In the genomic region with DNA sequence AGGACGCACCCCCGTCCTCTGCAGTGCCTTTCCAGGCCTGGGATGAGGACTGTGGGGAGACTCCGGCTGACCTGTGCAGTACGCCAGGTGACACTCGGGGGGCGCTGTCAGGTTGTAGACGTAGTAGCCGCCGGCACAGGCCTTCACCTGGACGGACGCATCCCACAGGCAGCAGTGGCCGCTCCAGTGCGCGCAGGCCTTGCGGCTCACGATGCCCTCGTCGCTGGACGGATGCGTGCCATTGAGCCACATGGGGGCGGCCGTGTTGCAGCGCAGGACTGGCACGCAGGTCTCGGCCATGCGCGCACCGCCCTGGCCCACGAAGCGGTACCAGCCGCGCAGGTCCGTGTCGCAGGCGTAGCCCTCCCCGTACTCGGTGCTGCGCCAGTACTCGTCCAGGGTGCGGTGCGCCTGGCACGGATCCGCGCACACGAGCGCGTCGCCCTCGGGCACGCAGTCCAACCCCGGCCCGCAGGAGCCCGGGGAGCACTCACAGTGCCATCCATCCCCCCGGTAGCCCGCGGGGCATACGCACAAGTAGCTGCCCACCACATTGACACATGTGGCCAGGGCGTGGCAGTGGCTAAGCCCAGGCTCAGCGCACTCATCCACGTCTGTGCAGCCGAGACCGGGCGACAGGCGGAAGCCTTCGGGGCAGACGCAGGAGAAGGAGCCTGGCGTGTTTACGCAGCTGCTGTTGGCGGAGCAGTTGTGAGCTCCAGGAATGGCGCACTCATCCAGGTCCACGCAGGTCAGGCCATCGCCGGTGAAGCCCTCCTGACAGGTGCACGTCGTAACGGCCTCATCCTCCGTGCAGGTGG, we compare ENCODE assay signal across 19 cellular contexts. TPM values are rescaled to one million over a fixed set of nuclear protein-coding genes. Genes with fewer than 3 reads are reported as not detected.
DNase-seq lines count a peak whose midpoint lies in the region; ATAC-seq and TF ChIP-seq lines count a peak whose summit lies in the region.
"Had no signal": no experiment of that assay in that cellular context is flagged by ENCODE, and none has a peak within 500 bp of the region (broad histone marks: within the 10 kb centered on the region; RNA-seq: fewer than 3 reads in every experiment).

No MANE protein-coding gene starts in this region.

- H3F3A ChIP-seq in SK-N-SH (replicated peaks; ENCODE audit: insufficient read depth) = no peaks in the 10 kb centered on the region

- H3K79me2 ChIP-seq in SK-N-SH (ENCODE audit: insufficient read depth) = no peaks in the 10 kb centered on the region

- H3K9ac ChIP-seq in SK-N-SH = no peak overlapping the region
- H3K9ac ChIP-seq: KMS-11 had no signal

- no peaks in the 10 kb centered on the region for H3K9me2 ChIP-seq in SK-N-SH

- POLR2A ChIA-PET in SK-N-SH (lab: Yijun Ruan, JAX) = no interaction called here

- ATAC-seq in SK-N-SH treated with all-trans-retinoic acid at 6 μM for 48 hours (no peak; the same call in 2 of the 3 replicates), thoracic aorta (ENCODE audit: insufficient number of reproducible peaks, low FRiP score, low read depth) (no peak)
- ATAC-seq: activated CD4-positive, CD25-positive, alpha-beta regulatory T cell treated with anti-CD3 and anti-CD28 coated beads, Interleukin-2, amount 50 U/mL, for 24 hours; gastrocnemius medialis; left cardiac atrium had no signal

- WGBS in SK-N-SH (ENCODE audit: low lambda C conversion rate) = 22% methylated on average over 18 of the region's 77 CpGs

- CTCF ChIA-PET in SK-N-SH (lab: Yijun Ruan, JAX) = interaction anchor here (0.6 to 1.2 kb wide), 3 partner anchors 17 to 441 kb away, joined by 3 to 4 read pairs (median 3); no protein-coding TSS in a partner anchor

- H3K27me3 ChIP-seq in SK-N-SH (ENCODE audit: insufficient read depth) (no peaks in the 10 kb centered on the region; the same call in 1 of the 2 replicates), thoracic aorta (replicated peaks; ENCODE audit: insufficient read depth) (no peaks in the 10 kb centered on the region)
- H3K27me3 ChIP-seq: ascending aorta, gastrocnemius medialis had no signal

- H3K27ac ChIP-seq in SK-N-SH (ENCODE audit: low read depth in 2 of 2, low read length in 1 of 2) = no peak overlapping the region
- H3K27ac ChIP-seq in thoracic aorta = no peak overlapping the region
- H3K27ac ChIP-seq: ascending aorta, gastrocnemius medialis, KMS-11, SJSA1 had no signal

- DNase-seq in SK-N-SH = peak; percentile 39
- DNase-seq in NCI-H510A treated with DMSO at 0.1 percent for 48 hours (lab: John Stamatoyannopoulos, UW) = peak; percentile 65
- peak; percentile 57 for DNase-seq in islet precursor cell
- no peak for DNase-seq in thoracic aorta (ENCODE audit: low spot score)
- no peak for DNase-seq in RKO (ENCODE audit: low spot score)
- DNase-seq in HCEC 1CT = no peak
- DNase-seq in NCI-H146 (lab: John Stamatoyannopoulos, UW) = no peak
- DNase-seq: gastrocnemius medialis, left cardiac atrium, NCI-H446 treated with DMSO at 0.1 percent for 48 hours had no signal

- TF ChIP-seq CTCF in SK-N-SH (IDR thresholded peaks at IDR 0.05) (no peak), thoracic aorta (IDR thresholded peaks at IDR 0.05) (peak; percentile 19)

- no peaks in the 10 kb centered on the region for H3K9me3 ChIP-seq in SK-N-SH
- H3K9me3 ChIP-seq in thoracic aorta = no peaks in the 10 kb centered on the region
- H3K9me3 ChIP-seq: ascending aorta, gastrocnemius medialis, SJSA1 had no signal

- H4K20me1 ChIP-seq in SK-N-SH (ENCODE audit: insufficient read depth) = no peaks in the 10 kb centered on the region

- TF ChIP-seq EP300 in SK-N-SH (IDR thresholded peaks at IDR 0.05; ENCODE audit: borderline replicate concordance in 1 of 2, low read depth in 1 of 2, low read length in 1 of 2) = no peak

- H3K4me3 ChIP-seq in SK-N-SH (ENCODE audit: low read depth in 2 of 2, low read length in 1 of 2) (no peak overlapping the region), thoracic aorta (no peak overlapping the region)
- H3K4me3 ChIP-seq: ascending aorta, gastrocnemius medialis, SJSA1, smooth muscle cell had no signal

- no peaks in the 10 kb centered on the region for H3K36me3 ChIP-seq in SK-N-SH (replicated peaks in 1 of 2; ENCODE audit: control insufficient read depth in 1 of 2, insufficient read depth in 2 of 2, low read length in 1 of 2)
- H3K36me3 ChIP-seq in thoracic aorta = no peaks in the 10 kb centered on the region
- H3K36me3 ChIP-seq: ascending aorta, gastrocnemius medialis, SJSA1 had no signal

- no peak overlapping the region for H3K4me2 ChIP-seq in SK-N-SH
- H3K4me2 ChIP-seq: KMS-11, smooth muscle cell had no signal

- no peak overlapping the region for H2AFZ ChIP-seq in SK-N-SH (ENCODE audit: low read depth)

- H3K4me1 ChIP-seq in SK-N-SH (ENCODE audit: control insufficient read depth in 1 of 2, insufficient read depth in 2 of 2, low read depth in 1 of 2, low read length in 1 of 2) = no peaks in the 10 kb centered on the region; a peak in 1 of 4 replicates
- H3K4me1 ChIP-seq in thoracic aorta (ENCODE audit: control insufficient read depth in 1 of 2, low read depth in 2 of 2) = no peaks in the 10 kb centered on the region
- H3K4me1 ChIP-seq: ascending aorta, gastrocnemius medialis, SJSA1 had no signal

- no peak for TF ChIP-seq RAD21 in SK-N-SH (IDR thresholded peaks at IDR 0.05; ENCODE audit: low read length)

TF ChIP-seq in SK-N-SH, 30 proteins besides CTCF, POLR2A, EP300 and RAD21:
- TF ChIP-seq FOXM1 (IDR thresholded peaks at IDR 0.05; ENCODE audit: low read depth) (no peak), NFIC (IDR thresholded peaks at IDR 0.05; ENCODE audit: borderline replicate concordance) (no peak), TAF1 (IDR thresholded peaks at IDR 0.05; ENCODE audit: borderline replicate concordance, low read depth, low read length) (no peak), YY1 (IDR thresholded peaks at IDR 0.05; ENCODE audit: low read depth) (no peak), ELF1 (IDR thresholded peaks at IDR 0.05) (no peak)
- TF ChIP-seq, protein P1, sequence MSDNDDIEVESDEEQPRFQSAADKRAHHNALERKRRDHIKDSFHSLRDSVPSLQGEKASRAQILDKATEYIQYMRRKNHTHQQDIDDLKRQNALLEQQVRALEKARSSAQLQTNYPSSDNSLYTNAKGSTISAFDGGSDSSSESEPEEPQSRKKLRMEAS (IDR thresholded peaks at IDR 0.05; ENCODE audit: low read depth) = no peak
- TF ChIP-seq, protein P2, sequence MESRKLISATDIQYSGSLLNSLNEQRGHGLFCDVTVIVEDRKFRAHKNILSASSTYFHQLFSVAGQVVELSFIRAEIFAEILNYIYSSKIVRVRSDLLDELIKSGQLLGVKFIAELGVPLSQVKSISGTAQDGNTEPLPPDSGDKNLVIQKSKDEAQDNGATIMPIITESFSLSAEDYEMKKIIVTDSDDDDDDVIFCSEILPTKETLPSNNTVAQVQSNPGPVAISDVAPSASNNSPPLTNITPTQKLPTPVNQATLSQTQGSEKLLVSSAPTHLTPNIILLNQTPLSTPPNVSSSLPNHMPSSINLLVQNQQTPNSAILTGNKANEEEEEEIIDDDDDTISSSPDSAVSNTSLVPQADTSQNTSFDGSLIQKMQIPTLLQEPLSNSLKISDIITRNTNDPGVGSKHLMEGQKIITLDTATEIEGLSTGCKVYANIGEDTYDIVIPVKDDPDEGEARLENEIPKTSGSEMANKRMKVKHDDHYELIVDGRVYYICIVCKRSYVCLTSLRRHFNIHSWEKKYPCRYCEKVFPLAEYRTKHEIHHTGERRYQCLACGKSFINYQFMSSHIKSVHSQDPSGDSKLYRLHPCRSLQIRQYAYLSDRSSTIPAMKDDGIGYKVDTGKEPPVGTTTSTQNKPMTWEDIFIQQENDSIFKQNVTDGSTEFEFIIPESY (IDR thresholded peaks at IDR 0.05; ENCODE audit: borderline replicate concordance, low read depth) = no peak

TF ChIP-seq in SK-N-SH treated with all-trans-retinoic acid at 6 μM for 48 hours, 23 proteins besides CTCF, POLR2A, EP300 and RAD21:
- TF ChIP-seq ISL1 (CRISPR knock-in tag; IDR thresholded peaks at IDR 0.05) = no peak
- no peak for TF ChIP-seq SNAI2 (CRISPR knock-in tag; IDR thresholded peaks at IDR 0.05)
- no peak for TF ChIP-seq ZC3H10 (CRISPR knock-in tag; IDR thresholded peaks at IDR 0.05)
- no peak for TF ChIP-seq RARB (CRISPR knock-in tag; IDR thresholded peaks at IDR 0.05)
- no peak for TF ChIP-seq OSR1 (CRISPR knock-in tag; IDR thresholded peaks at IDR 0.05)
- TF ChIP-seq ZNF565 (CRISPR knock-in tag; conservative IDR thresholded peaks at IDR 0.05; ENCODE audit: low read depth) = no peak
- no peak for TF ChIP-seq ZFP3 (CRISPR knock-in tag; IDR thresholded peaks at IDR 0.05)
- no peak for TF ChIP-seq ZNF70 (CRISPR knock-in tag; IDR thresholded peaks at IDR 0.05)
- no peak for TF ChIP-seq BACH2 (CRISPR knock-in tag; IDR thresholded peaks at IDR 0.05; ENCODE audit: borderline replicate concordance)

RNA-seq across cellular contexts. Expression of a gene that starts 3.9 kb away (rescaled TPM):
- not detected in 2 replicates for polyA plus RNA-seq in SK-N-SH (2012; rRNA removed)
- not detected in 2 replicates for polyA plus RNA-seq in SK-N-SH (2012; cell fraction: cytosol; rRNA removed)
- polyA plus RNA-seq in SK-N-SH (2012; cell fraction: nucleus; rRNA removed) = not detected in 2 replicates
- total RNA-seq in thoracic aorta = not detected
- total RNA-seq: activated T-helper 1 cell treated with anti-CD3 and anti-CD28 coated beads, Interleukin-12 subunit alpha, Interleukin-12 subunit beta, Interleukin-2, Interleukin-4 antibody, amounts not matched to agents 30 ng/mL and 10 ng/mL and 1 ng/mL, durations not matched to agents 14 hours and 24 hours and 36 hours; ascending aorta; gastrocnemius medialis; left cardiac atrium; SJSA1; smooth muscle cell; urinary bladder had no signal
- polyA plus RNA-seq: neural cell, smooth muscle cell, urinary bladder had no signal

RNA-seq across cellular contexts. Expression of a gene that starts 21.3 kb away (rescaled TPM):
- not detected in 2 replicates for polyA plus RNA-seq in SK-N-SH (2012; rRNA removed)
- polyA plus RNA-seq in SK-N-SH (2012; cell fraction: cytosol; rRNA removed) = not detected in 2 replicates
- not detected in 2 replicates for polyA plus RNA-seq in SK-N-SH (2012; cell fraction: nucleus; rRNA removed)
- 1 to 10 TPM; 2.6 to 8.7 TPM for total RNA-seq in thoracic aorta
- total RNA-seq: activated T-helper 1 cell treated with anti-CD3 and anti-CD28 coated beads, Interleukin-12 subunit alpha, Interleukin-12 subunit beta, Interleukin-2, Interleukin-4 antibody, amounts not matched to agents 30 ng/mL and 10 ng/mL and 1 ng/mL, durations not matched to agents 14 hours and 24 hours and 36 hours; gastrocnemius medialis; left cardiac atrium; SJSA1; smooth muscle cell had no signal
- polyA plus RNA-seq: neural cell, smooth muscle cell had no signal

RNA-seq across cellular contexts. Expression of a gene that starts 56.0 kb away (rescaled TPM):
- polyA plus RNA-seq in SK-N-SH (2012; rRNA removed) = not detected in 2 replicates
- polyA plus RNA-seq in SK-N-SH (2012; cell fraction: cytosol; rRNA removed) = not detected in 2 replicates
- 0.02 TPM in 1 of 2 replicates, not detected in the other for polyA plus RNA-seq in SK-N-SH (2012; cell fraction: nucleus; rRNA removed)
- not detected for total RNA-seq in thoracic aorta
- total RNA-seq: activated T-helper 1 cell treated with anti-CD3 and anti-CD28 coated beads, Interleukin-12 subunit alpha, Interleukin-12 subunit beta, Interleukin-2, Interleukin-4 antibody, amounts not matched to agents 30 ng/mL and 10 ng/mL and 1 ng/mL, durations not matched to agents 14 hours and 24 hours and 36 hours; ascending aorta; gastrocnemius medialis; left cardiac atrium; SJSA1; smooth muscle cell; urinary bladder had no signal
- polyA plus RNA-seq: neural cell, smooth muscle cell, urinary bladder had no signal

Comparison
In these comparisons a context has a peak if more than half of its experiments do, and no peak if none do; other contexts are left out.
1. DNase-seq: peak in SK-N-SH (single experiment), NCI-H510A treated with DMSO at 0.1 percent for 48 hours (single experiment) and islet precursor cell (single experiment); none in thoracic aorta (single experiment), RKO (single experiment), HCEC 1CT (single experiment) and NCI-H146 (single experiment).